In the genomic region with DNA sequence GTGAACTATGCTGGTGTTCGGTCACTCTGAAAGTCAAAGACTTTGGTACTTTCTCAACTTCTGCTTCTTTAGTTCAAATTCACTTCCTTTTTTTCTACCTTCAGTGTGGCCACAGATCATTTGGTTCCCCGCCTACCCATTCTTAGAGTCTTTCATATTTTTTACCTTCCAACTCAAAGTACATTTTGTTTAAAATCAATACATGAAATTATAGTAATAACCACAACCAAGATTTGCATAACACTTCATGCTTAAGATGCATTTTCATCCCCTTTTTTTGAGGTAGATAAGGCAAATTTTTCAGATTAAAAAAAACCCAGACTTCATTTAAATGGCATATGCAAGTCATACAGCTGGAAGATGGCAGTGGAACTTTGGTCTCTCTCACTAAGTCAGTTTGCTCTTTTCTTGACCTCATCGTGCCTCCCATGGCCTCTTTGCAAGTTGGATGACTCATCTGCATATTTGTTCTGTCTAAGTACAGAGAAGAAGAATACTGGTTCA, we compare ENCODE assay signal across 11 cellular contexts. TPM values are rescaled to one million over a fixed set of nuclear protein-coding genes. Genes with fewer than 3 reads are reported as not detected.
DNase-seq lines count a peak whose midpoint lies in the region; ATAC-seq, FAIRE-seq and TF ChIP-seq lines count a peak whose summit lies in the region.
"Had no signal": no experiment of that assay in that cellular context is flagged by ENCODE, and none has a peak within 500 bp of the region (broad histone marks: within the 10 kb centered on the region; RNA-seq: fewer than 3 reads in every experiment).

No MANE protein-coding gene starts in this region.

- H3K4me1 Mint-ChIP-seq in activated CD4-positive, alpha-beta T cell treated with anti-CD3 and anti-CD28 coated beads, Interleukin-2, amount 10 ng/mL, durations not matched to agents 7 days and 5 days, result no peaks in the 10 kb centered on the region
- H3K4me1 Mint-ChIP-seq in activated CD8-positive, alpha-beta memory T cell treated with anti-CD3 and anti-CD28 coated beads, Interleukin-2, amount 10 ng/mL, durations not matched to agents 7 days and 5 days, result no peaks in the 10 kb centered on the region

- no peak overlapping the region for H3K4me3 ChIP-seq in choroid plexus epithelial cell (ENCODE audit: low read depth, low read length)
- H3K4me3 ChIP-seq: gastrocnemius medialis had no signal

- no peak for FAIRE-seq in frontal cortex (lab: Jason Lieb, UNC)

- CTCF ChIA-PET in activated CD4-positive, alpha-beta T cell treated with anti-CD3 and anti-CD28 coated beads, Interleukin-2, amount 10 ng/mL, durations not matched to agents 7 days and 5 days (lab: Charles Lee), result no interaction called here
- CTCF ChIA-PET in activated CD8-positive, alpha-beta memory T cell treated with anti-CD3 and anti-CD28 coated beads, Interleukin-2, amount 10 ng/mL, durations not matched to agents 7 days and 5 days (lab: Charles Lee), result no interaction called here

- ATAC-seq in GM21576 (IDR thresholded peaks at IDR 0.05; ENCODE audit: unreplicated experiment) (peak; percentile 55), HG03521 (IDR thresholded peaks at IDR 0.05; ENCODE audit: unreplicated experiment) (peak; percentile 62)
- ATAC-seq in activated CD8-positive, alpha-beta memory T cell treated with anti-CD3 and anti-CD28 coated beads, Interleukin-2, amount 10 ng/mL, durations not matched to agents 7 days and 5 days, result no peak
- ATAC-seq: gastrocnemius medialis had no signal

- H3K36me3 Mint-ChIP-seq in activated CD4-positive, alpha-beta T cell treated with anti-CD3 and anti-CD28 coated beads, Interleukin-2, amount 10 ng/mL, durations not matched to agents 7 days and 5 days (ENCODE audit: low read depth), result no peaks in the 10 kb centered on the region
- H3K36me3 Mint-ChIP-seq in activated CD8-positive, alpha-beta memory T cell treated with anti-CD3 and anti-CD28 coated beads, Interleukin-2, amount 10 ng/mL, durations not matched to agents 7 days and 5 days, result no peaks in the 10 kb centered on the region
- H3K36me3 Mint-ChIP-seq: type B pancreatic cell had no signal

- H3K27me3 Mint-ChIP-seq in activated CD4-positive, alpha-beta T cell treated with anti-CD3 and anti-CD28 coated beads, Interleukin-2, amount 10 ng/mL, durations not matched to agents 7 days and 5 days, result peaks cover 24% of the 10 kb centered on the region
- peaks cover 28% of the 10 kb centered on the region for H3K27me3 Mint-ChIP-seq in activated CD8-positive, alpha-beta memory T cell treated with anti-CD3 and anti-CD28 coated beads, Interleukin-2, amount 10 ng/mL, durations not matched to agents 7 days and 5 days

- H3K9me3 Mint-ChIP-seq in activated CD4-positive, alpha-beta T cell treated with anti-CD3 and anti-CD28 coated beads, Interleukin-2, amount 10 ng/mL, durations not matched to agents 7 days and 5 days, result no peaks in the 10 kb centered on the region
- no peaks in the 10 kb centered on the region for H3K9me3 Mint-ChIP-seq in activated CD8-positive, alpha-beta memory T cell treated with anti-CD3 and anti-CD28 coated beads, Interleukin-2, amount 10 ng/mL, durations not matched to agents 7 days and 5 days (ENCODE audit: low read depth)
- H3K9me3 Mint-ChIP-seq: type B pancreatic cell had no signal

- POLR2A ChIA-PET in activated CD4-positive, alpha-beta T cell treated with anti-CD3 and anti-CD28 coated beads, Interleukin-2, amount 10 ng/mL, durations not matched to agents 7 days and 5 days (lab: Charles Lee), result no interaction called here

- TF ChIP-seq CTCF in GM10266 (IDR thresholded peaks at IDR 0.05; ENCODE audit: control insufficient read depth, insufficient read depth, low read depth, missing control alignments), result no peak
- no peak for TF ChIP-seq CTCF in choroid plexus epithelial cell (conservative IDR thresholded peaks at IDR 0.05; ENCODE audit: low read depth, low read length)

- DNase-seq in GM10266 (ENCODE audit: extremely low spot score), result peak; percentile 60
- DNase-seq in choroid plexus epithelial cell (ENCODE audit: low read depth), result peak; percentile 86
- DNase-seq in activated CD4-positive, alpha-beta T cell treated with anti-CD3 and anti-CD28 coated beads, Interleukin-2, amount 10 ng/mL, durations not matched to agents 7 days and 5 days, result no peak
- DNase-seq in frontal cortex (ENCODE audit: low spot score in 2 of 2), result no peak
- DNase-seq in activated CD8-positive, alpha-beta memory T cell treated with anti-CD3 and anti-CD28 coated beads, Interleukin-2, amount 10 ng/mL, durations not matched to agents 7 days and 5 days, result no peak
- no peak for DNase-seq in DMS114 treated with DMSO at 0.1 percent for 48 hours (lab: John Stamatoyannopoulos, UW; ENCODE audit: unreplicated experiment)
- DNase-seq: activated CD4-positive, alpha-beta T cell treated with anti-CD3 and anti-CD28 coated beads for 4 hours; gastrocnemius medialis had no signal

- no peak overlapping the region for H3K4me3 Mint-ChIP-seq in activated CD4-positive, alpha-beta T cell treated with anti-CD3 and anti-CD28 coated beads, Interleukin-2, amount 10 ng/mL, durations not matched to agents 7 days and 5 days
- no peak overlapping the region for H3K4me3 Mint-ChIP-seq in activated CD8-positive, alpha-beta memory T cell treated with anti-CD3 and anti-CD28 coated beads, Interleukin-2, amount 10 ng/mL, durations not matched to agents 7 days and 5 days
- H3K4me3 Mint-ChIP-seq: type B pancreatic cell had no signal

- no peak overlapping the region for H3K27ac Mint-ChIP-seq in activated CD4-positive, alpha-beta T cell treated with anti-CD3 and anti-CD28 coated beads, Interleukin-2, amount 10 ng/mL, durations not matched to agents 7 days and 5 days
- no peak overlapping the region for H3K27ac Mint-ChIP-seq in activated CD8-positive, alpha-beta memory T cell treated with anti-CD3 and anti-CD28 coated beads, Interleukin-2, amount 10 ng/mL, durations not matched to agents 7 days and 5 days
- H3K27ac Mint-ChIP-seq: type B pancreatic cell had no signal

RNA-seq across cellular contexts. Expression of gene CNR1, which starts 11.9 kb away (rescaled TPM):
- total RNA-seq in activated CD4-positive, alpha-beta T cell treated with anti-CD3 and anti-CD28 coated beads, Interleukin-2, amount 10 ng/mL, durations not matched to agents 7 days and 5 days, result not detected
- 342 TPM for total RNA-seq in frontal cortex
- total RNA-seq in activated CD8-positive, alpha-beta memory T cell treated with anti-CD3 and anti-CD28 coated beads, Interleukin-2, amount 10 ng/mL, durations not matched to agents 7 days and 5 days, result not detected

Comparison
In these comparisons a context has a peak if more than half of its experiments do, and no peak if none do; other contexts are left out.
1. DNase-seq: peak in GM10266 (single experiment) and choroid plexus epithelial cell (single experiment); none in activated CD4-positive, alpha-beta T cell treated with anti-CD3 and anti-CD28 coated beads, Interleukin-2, amount 10 ng/mL, durations not matched to agents 7 days and 5 days (single experiment), frontal cortex (0 of 2), activated CD8-positive, alpha-beta memory T cell treated with anti-CD3 and anti-CD28 coated beads, Interleukin-2, amount 10 ng/mL, durations not matched to agents 7 days and 5 days (single experiment) and DMS114 treated with DMSO at 0.1 percent for 48 hours (single experiment).
2. RNA of gene CNR1, which starts 11.9 kb away (total RNA-seq): 342 TPM in frontal cortex (single experiment); not detected in activated CD4-positive, alpha-beta T cell treated with anti-CD3 and anti-CD28 coated beads, Interleukin-2, amount 10 ng/mL, durations not matched to agents 7 days and 5 days and not detected in activated CD8-positive, alpha-beta memory T cell treated with anti-CD3 and anti-CD28 coated beads, Interleukin-2, amount 10 ng/mL, durations not matched to agents 7 days and 5 days; every median in the first group is over 100 times any median in the second.